ENCODE assay signal across 21 cellular contexts in the genomic region with DNA sequence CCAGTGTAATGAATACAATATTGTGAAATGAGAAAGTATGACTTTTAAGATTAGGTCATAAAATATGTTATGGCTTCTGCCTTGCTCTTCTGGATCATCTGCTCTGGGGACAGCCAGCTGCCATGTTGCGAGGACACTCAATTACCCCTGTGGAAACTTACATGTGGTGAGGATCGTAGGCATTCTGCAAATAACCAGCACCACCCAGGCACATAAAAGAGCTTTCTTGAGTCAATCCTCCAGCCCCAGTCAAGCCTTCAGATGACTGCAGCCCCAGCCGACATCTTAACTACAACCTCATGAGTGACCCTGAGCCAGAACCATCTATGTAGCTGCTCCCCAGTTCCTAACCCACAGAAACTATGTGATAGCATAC.
"Had no signal": no experiment of that assay in that cellular context is flagged by ENCODE, and none has a peak within 500 bp of the region (broad histone marks: within the 10 kb centered on the region; RNA-seq: fewer than 3 reads in every experiment).

No MANE protein-coding gene starts in this region.

- H3K36me3 Mint-ChIP-seq: neural progenitor cell had no signal

- H3K9me3 Mint-ChIP-seq: activated naive CD8-positive, alpha-beta T cell treated with anti-CD3 and anti-CD28 coated beads for 36 hours; central memory CD8-positive, alpha-beta T cell had no signal

- H3K4me3 Mint-ChIP-seq: activated B cell treated with CpG ODN at 0.5 μM for 24 hours; activated naive CD8-positive, alpha-beta T cell treated with anti-CD3 and anti-CD28 coated beads for 36 hours; central memory CD8-positive, alpha-beta T cell; neural progenitor cell had no signal

- H3K27ac ChIP-seq: brain microvascular endothelial cell, colonic mucosa, lower lobe of right lung, neural progenitor cell, right atrium auricular region, testis, upper lobe of left lung had no signal

- H3K27me3 ChIP-seq: brain microvascular endothelial cell, colonic mucosa, neural progenitor cell, right atrium auricular region, testis, upper lobe of left lung had no signal

- ATAC-seq: left colon, lower lobe of right lung had no signal

- H2AFZ ChIP-seq: neural progenitor cell had no signal

- H3K9me3 ChIP-seq: colonic mucosa, lower lobe of right lung, right atrium auricular region, SK-N-SH, testis, upper lobe of left lung had no signal

- DNase-seq: activated B cell treated with CpG ODN at 0.5 μM for 24 hours; activated CD4-positive, alpha-beta T cell treated with anti-CD3 and anti-CD28 coated beads for 4 hours; activated CD8-positive, alpha-beta memory T cell treated with anti-CD3 and anti-CD28 coated beads, Interleukin-2, amount 50 U/mL, for 4 hours; activated gamma-delta T cell treated with Interleukin-2 at 50 U/mL for 16 hours; activated naive CD8-positive, alpha-beta T cell treated with anti-CD3 and anti-CD28 coated beads for 36 hours; activated T-cell treated with anti-CD3 and anti-CD28 coated beads, Interleukin-2, amount 50 U/mL, for 48 hours; brain microvascular endothelial cell; colonic mucosa; erythroblast; hypothalamus; islet precursor cell; left colon; lower lobe of right lung; SK-N-SH; stimulated activated CD4-positive, alpha-beta T cell treated with anti-CD3 and anti-CD28 coated beads, Interleukin-2, amount 100 ng/mL, for 48 hours; testis; upper lobe of left lung had no signal

- H3K27me3 Mint-ChIP-seq: activated B cell treated with CpG ODN at 0.5 μM for 24 hours; activated naive CD8-positive, alpha-beta T cell treated with anti-CD3 and anti-CD28 coated beads for 36 hours; central memory CD8-positive, alpha-beta T cell had no signal

- H3K36me3 ChIP-seq: brain microvascular endothelial cell, colonic mucosa, lower lobe of right lung, neural progenitor cell, right atrium auricular region, upper lobe of left lung had no signal

- H3K4me3 ChIP-seq: colonic mucosa, lower lobe of right lung, neural progenitor cell, right atrium auricular region, testis, upper lobe of left lung had no signal

- H3K9me2 ChIP-seq: SK-N-SH had no signal

- H3K27ac Mint-ChIP-seq: activated B cell treated with CpG ODN at 0.5 μM for 24 hours, neural progenitor cell, progenitor cell of endocrine pancreas had no signal

- H3K4me1 ChIP-seq: colonic mucosa, testis had no signal

- H3K4me2 ChIP-seq: neural progenitor cell, SK-N-SH had no signal
